Comparison of ENCODE assay signal across 1 cellular context in the genomic region with DNA sequence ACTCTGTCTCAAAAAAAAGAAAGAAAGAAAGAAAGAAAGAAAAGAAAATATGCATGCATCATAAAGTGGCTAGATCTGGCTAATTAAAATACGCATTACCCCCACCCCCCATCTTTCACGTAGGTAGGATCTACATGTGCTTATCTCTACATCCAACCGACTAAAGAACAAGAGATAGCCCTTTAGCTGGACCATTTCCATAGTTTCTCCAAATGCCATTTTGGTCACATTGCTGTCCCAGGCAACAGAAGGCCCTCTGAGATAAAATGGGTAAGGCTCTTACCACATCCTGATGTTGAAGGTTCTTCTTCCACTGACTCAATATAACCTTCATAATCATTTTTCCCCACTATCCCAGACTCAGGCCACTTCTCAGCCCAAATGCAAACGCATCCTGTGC.
TF ChIP-seq lines count a peak whose summit lies in the region.

No MANE protein-coding gene starts in this region.

TF ChIP-seq in K562, 482 proteins besides CTCF, POLR2A, EP300 and RAD21 (continued from another document):
- TF ChIP-seq, protein P1, sequence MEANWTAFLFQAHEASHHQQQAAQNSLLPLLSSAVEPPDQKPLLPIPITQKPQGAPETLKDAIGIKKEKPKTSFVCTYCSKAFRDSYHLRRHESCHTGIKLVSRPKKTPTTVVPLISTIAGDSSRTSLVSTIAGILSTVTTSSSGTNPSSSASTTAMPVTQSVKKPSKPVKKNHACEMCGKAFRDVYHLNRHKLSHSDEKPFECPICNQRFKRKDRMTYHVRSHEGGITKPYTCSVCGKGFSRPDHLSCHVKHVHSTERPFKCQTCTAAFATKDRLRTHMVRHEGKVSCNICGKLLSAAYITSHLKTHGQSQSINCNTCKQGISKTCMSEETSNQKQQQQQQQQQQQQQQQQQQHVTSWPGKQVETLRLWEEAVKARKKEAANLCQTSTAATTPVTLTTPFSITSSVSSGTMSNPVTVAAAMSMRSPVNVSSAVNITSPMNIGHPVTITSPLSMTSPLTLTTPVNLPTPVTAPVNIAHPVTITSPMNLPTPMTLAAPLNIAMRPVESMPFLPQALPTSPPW (CRISPR knock-in tag; IDR thresholded peaks at IDR 0.05): peak; percentile 29; the same call in 1 of the 2 replicates
- TF ChIP-seq, protein P2, sequence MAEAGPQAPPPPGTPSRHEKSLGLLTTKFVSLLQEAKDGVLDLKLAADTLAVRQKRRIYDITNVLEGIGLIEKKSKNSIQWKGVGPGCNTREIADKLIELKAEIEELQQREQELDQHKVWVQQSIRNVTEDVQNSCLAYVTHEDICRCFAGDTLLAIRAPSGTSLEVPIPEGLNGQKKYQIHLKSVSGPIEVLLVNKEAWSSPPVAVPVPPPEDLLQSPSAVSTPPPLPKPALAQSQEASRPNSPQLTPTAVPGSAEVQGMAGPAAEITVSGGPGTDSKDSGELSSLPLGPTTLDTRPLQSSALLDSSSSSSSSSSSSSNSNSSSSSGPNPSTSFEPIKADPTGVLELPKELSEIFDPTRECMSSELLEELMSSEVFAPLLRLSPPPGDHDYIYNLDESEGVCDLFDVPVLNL (CRISPR knock-in tag; IDR thresholded peaks at IDR 0.05; ENCODE audit: low read depth): no peak
- TF ChIP-seq SMARCA4 (IDR thresholded peaks at IDR 0.05) (peak; percentile 49; the same call in 1 of the 2 replicates), RBM15 (IDR thresholded peaks at IDR 0.05; ENCODE audit: insufficient read depth, low read length) (no peak), TRIM24 (IDR thresholded peaks at IDR 0.05) (0 out of 4 replicates have a peak, but pooled peaks of 1 of the 2 experiments have one; percentile 25), CBFA2T3 (IDR thresholded peaks at IDR 0.05) (peak; percentile 68), DPF2 (IDR thresholded peaks at IDR 0.05) (peak; percentile 52), FOXM1 (IDR thresholded peaks at IDR 0.05; ENCODE audit: low read depth) (0 out of 2 replicates have a peak, but pooled peaks have one; percentile 16), FOXM1 (CRISPR knock-in tag; IDR thresholded peaks at IDR 0.05; ENCODE audit: low read depth) (no peak), SIX5 (IDR thresholded peaks at IDR 0.05; ENCODE audit: borderline replicate concordance in 1 of 2, insufficient read depth in 1 of 2, low read depth in 1 of 2, low read length in 2 of 2) (no peak), TCF3 (CRISPR knock-in tag; IDR thresholded peaks at IDR 0.05) (peak; percentile 81), TAF1 (IDR thresholded peaks at IDR 0.05; ENCODE audit: control insufficient read depth, extremely low read depth, insufficient read depth, low read length, severe bottlenecking) (no peak), BHLHE40 (IDR thresholded peaks at IDR 0.05; ENCODE audit: low read length) (no peak), PCBP2 (IDR thresholded peaks at IDR 0.05; ENCODE audit: low read depth, low read length, poor library complexity, severe bottlenecking) (no peak), CTBP1 (IDR thresholded peaks at IDR 0.05; ENCODE audit: borderline replicate concordance) (peak; percentile 42; the same call in 1 of the 2 replicates), ZNF586 (CRISPR knock-in tag; conservative IDR thresholded peaks at IDR 0.05) (no peak), KLF16 (IDR thresholded peaks at IDR 0.05) (peak; percentile 64; the same call in 1 of the 2 replicates), CCNT2 (IDR thresholded peaks at IDR 0.05; ENCODE audit: borderline replicate concordance, extremely low read depth, insufficient read length, low read depth, low read length) (peak; percentile 28), LCOR (CRISPR knock-in tag; IDR thresholded peaks at IDR 0.05) (0 out of 2 replicates have a peak, but pooled peaks have one; percentile 45), ZC3H11A (IDR thresholded peaks at IDR 0.05; ENCODE audit: low read depth, low read length) (no peak), SOX6 (IDR thresholded peaks at IDR 0.05) (0 out of 2 replicates have a peak, but pooled peaks have one; percentile 13), ETV5 (CRISPR knock-in tag; IDR thresholded peaks at IDR 0.05; ENCODE audit: low read depth) (no peak), SMARCE1 (IDR thresholded peaks at IDR 0.05) (0 out of 2 replicates have a peak, but pooled peaks have one; percentile 32), TEAD4 (IDR thresholded peaks at IDR 0.05; ENCODE audit: low read length) (peak; percentile 83), TEAD4 (CRISPR knock-in tag; IDR thresholded peaks at IDR 0.05; ENCODE audit: borderline replicate concordance) (no peak), TAL1 (IDR thresholded peaks at IDR 0.05) (peak; percentile 67), NCOR1 (IDR thresholded peaks at IDR 0.05) (0 out of 2 replicates have a peak, but pooled peaks have one; percentile 20)
TF ChIP-seq in K562: peak in this region for 20.
